In the genomic region with DNA sequence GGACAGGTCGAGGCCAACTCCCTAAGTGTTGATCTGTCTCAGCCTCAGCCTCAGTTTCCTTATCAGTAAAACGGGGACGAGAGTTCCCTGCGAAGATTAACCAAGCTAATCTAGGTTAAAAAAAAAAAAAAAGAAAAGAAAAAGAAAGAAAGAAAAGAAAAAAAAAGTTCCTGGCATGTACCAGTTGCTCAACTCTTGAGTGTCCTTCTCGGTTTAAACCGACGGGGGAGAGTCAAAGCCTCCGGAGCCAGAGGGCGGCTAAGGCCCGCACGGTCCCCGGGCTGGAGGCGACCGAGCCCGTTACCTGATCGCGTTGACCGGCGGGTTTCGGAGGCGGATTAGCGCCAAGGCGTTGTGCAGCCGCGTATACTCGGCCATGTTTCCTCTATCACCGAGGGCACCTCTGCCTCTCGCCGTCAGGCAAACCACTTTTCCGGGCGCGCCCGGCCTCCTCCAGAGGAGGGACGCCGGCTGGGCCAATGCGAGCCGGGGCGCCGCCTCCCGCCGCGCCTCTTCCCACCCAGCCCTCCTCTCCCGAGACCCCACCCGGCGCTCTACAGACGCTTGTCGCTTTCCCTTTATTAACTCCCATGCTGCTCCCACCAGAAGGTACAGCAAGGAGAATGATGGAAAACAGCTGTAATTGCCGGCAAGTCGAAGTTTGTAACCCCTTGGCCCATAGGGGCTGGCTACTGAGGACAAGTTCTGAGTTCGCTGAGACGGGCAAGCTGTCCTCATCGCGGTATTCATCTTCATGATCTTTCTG, we compare ENCODE assay signal across 1 cellular context.
A peak's percentile ranks its signal among the peaks of the same experiment; 100 is the strongest.
TF ChIP-seq lines count a peak whose summit lies in the region.

A gene (minus strand): TSS at position 405 of the 766 bp plus-strand sequence. CDS start 27 bp downstream, at position 378.

TF ChIP-seq in K562, 482 proteins besides CTCF, POLR2A, EP300 and RAD21 (continued from another document and continues in another):
- TF ChIP-seq, protein P1, sequence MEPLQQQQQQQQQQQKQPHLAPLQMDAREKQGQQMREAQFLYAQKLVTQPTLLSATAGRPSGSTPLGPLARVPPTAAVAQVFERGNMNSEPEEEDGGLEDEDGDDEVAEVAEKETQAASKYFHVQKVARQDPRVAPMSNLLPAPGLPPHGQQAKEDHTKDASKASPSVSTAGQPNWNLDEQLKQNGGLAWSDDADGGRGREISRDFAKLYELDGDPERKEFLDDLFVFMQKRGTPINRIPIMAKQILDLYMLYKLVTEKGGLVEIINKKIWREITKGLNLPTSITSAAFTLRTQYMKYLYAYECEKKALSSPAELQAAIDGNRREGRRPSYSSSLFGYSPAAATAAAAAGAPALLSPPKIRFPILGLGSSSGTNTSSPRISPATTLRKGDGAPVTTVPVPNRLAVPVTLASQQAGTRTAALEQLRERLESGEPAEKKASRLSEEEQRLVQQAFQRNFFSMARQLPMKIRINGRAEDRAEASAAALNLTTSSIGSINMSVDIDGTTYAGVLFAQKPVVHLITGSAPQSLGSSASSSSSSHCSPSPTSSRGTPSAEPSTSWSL (CRISPR knock-in tag; IDR thresholded peaks at IDR 0.05; ENCODE audit: borderline replicate concordance) = no peak
- no peak for TF ChIP-seq ZC3H11A (IDR thresholded peaks at IDR 0.05; ENCODE audit: low read depth, low read length)
- no peak for TF ChIP-seq MCM2 (IDR thresholded peaks at IDR 0.05; ENCODE audit: low read depth)
- TF ChIP-seq DACH1 (IDR thresholded peaks at IDR 0.05; ENCODE audit: partially characterized antibody) = no peak
- peak; percentile 10; the same call in 1 of the 2 replicates for TF ChIP-seq ARID1B (IDR thresholded peaks at IDR 0.05)
- TF ChIP-seq MCM5 (IDR thresholded peaks at IDR 0.05; ENCODE audit: low read depth) = no peak
- no peak for TF ChIP-seq XRCC5 (IDR thresholded peaks at IDR 0.05; ENCODE audit: low read depth, low read length)
- TF ChIP-seq TCF7L2 (IDR thresholded peaks at IDR 0.05; ENCODE audit: low read depth, low read length) = no peak
- TF ChIP-seq, protein P2, sequence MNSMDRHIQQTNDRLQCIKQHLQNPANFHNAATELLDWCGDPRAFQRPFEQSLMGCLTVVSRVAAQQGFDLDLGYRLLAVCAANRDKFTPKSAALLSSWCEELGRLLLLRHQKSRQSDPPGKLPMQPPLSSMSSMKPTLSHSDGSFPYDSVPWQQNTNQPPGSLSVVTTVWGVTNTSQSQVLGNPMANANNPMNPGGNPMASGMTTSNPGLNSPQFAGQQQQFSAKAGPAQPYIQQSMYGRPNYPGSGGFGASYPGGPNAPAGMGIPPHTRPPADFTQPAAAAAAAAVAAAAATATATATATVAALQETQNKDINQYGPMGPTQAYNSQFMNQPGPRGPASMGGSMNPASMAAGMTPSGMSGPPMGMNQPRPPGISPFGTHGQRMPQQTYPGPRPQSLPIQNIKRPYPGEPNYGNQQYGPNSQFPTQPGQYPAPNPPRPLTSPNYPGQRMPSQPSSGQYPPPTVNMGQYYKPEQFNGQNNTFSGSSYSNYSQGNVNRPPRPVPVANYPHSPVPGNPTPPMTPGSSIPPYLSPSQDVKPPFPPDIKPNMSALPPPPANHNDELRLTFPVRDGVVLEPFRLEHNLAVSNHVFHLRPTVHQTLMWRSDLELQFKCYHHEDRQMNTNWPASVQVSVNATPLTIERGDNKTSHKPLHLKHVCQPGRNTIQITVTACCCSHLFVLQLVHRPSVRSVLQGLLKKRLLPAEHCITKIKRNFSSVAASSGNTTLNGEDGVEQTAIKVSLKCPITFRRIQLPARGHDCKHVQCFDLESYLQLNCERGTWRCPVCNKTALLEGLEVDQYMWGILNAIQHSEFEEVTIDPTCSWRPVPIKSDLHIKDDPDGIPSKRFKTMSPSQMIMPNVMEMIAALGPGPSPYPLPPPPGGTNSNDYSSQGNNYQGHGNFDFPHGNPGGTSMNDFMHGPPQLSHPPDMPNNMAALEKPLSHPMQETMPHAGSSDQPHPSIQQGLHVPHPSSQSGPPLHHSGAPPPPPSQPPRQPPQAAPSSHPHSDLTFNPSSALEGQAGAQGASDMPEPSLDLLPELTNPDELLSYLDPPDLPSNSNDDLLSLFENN (IDR thresholded peaks at IDR 0.05; ENCODE audit: low read depth in 2 of 2, low read length in 2 of 2) = no peak
- no peak for TF ChIP-seq LCOR (CRISPR knock-in tag; IDR thresholded peaks at IDR 0.05)
- TF ChIP-seq, protein P3, sequence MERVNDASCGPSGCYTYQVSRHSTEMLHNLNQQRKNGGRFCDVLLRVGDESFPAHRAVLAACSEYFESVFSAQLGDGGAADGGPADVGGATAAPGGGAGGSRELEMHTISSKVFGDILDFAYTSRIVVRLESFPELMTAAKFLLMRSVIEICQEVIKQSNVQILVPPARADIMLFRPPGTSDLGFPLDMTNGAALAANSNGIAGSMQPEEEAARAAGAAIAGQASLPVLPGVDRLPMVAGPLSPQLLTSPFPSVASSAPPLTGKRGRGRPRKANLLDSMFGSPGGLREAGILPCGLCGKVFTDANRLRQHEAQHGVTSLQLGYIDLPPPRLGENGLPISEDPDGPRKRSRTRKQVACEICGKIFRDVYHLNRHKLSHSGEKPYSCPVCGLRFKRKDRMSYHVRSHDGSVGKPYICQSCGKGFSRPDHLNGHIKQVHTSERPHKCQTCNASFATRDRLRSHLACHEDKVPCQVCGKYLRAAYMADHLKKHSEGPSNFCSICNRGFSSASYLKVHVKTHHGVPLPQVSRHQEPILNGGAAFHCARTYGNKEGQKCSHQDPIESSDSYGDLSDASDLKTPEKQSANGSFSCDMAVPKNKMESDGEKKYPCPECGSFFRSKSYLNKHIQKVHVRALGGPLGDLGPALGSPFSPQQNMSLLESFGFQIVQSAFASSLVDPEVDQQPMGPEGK (CRISPR knock-in tag; IDR thresholded peaks at IDR 0.05; ENCODE audit: borderline replicate concordance) = no peak
- TF ChIP-seq HMG20B (CRISPR knock-in tag; IDR thresholded peaks at IDR 0.05) = no peak
- TF ChIP-seq HLTF (IDR thresholded peaks at IDR 0.05) = peak; percentile 79; the same call in 1 of the 2 replicates
- no peak for TF ChIP-seq PHF21A (IDR thresholded peaks at IDR 0.05; ENCODE audit: borderline replicate concordance, low read depth)
- TF ChIP-seq, protein P4, sequence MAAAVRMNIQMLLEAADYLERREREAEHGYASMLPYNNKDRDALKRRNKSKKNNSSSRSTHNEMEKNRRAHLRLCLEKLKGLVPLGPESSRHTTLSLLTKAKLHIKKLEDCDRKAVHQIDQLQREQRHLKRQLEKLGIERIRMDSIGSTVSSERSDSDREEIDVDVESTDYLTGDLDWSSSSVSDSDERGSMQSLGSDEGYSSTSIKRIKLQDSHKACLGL (CRISPR knock-in tag; IDR thresholded peaks at IDR 0.05; ENCODE audit: borderline replicate concordance, poor library complexity, severe bottlenecking) = no peak
- TF ChIP-seq XRCC4 (IDR thresholded peaks at IDR 0.05; ENCODE audit: extremely low read depth, insufficient read depth, insufficient read length) = no peak
- no peak for TF ChIP-seq RBM22 (IDR thresholded peaks at IDR 0.05; ENCODE audit: low read depth, low read length, poor library complexity, severe bottlenecking)
- TF ChIP-seq HDAC6 (IDR thresholded peaks at IDR 0.05; ENCODE audit: low read depth, low read length) = no peak
- no peak for TF ChIP-seq GATAD2B (IDR thresholded peaks at IDR 0.05; ENCODE audit: borderline replicate concordance)
- TF ChIP-seq MTA3 (IDR thresholded peaks at IDR 0.05; ENCODE audit: borderline replicate concordance) = no peak; the same call in 1 of the 2 replicates
- no peak for TF ChIP-seq ZNF354B (CRISPR knock-in tag; IDR thresholded peaks at IDR 0.05)
- TF ChIP-seq, protein P5, sequence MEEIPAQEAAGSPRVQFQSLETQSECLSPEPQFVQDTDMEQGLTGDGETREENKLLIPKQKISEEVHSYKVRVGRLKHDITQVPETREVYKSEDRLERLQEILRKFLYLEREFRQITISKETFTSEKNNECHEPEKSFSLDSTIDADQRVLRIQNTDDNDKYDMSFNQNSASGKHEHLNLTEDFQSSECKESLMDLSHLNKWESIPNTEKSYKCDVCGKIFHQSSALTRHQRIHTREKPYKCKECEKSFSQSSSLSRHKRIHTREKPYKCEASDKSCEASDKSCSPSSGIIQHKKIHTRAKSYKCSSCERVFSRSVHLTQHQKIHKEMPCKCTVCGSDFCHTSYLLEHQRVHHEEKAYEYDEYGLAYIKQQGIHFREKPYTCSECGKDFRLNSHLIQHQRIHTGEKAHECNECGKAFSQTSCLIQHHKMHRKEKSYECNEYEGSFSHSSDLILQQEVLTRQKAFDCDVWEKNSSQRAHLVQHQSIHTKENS (CRISPR knock-in tag; IDR thresholded peaks at IDR 0.05) = no peak
- TF ChIP-seq TCF3 (CRISPR knock-in tag; IDR thresholded peaks at IDR 0.05) = 0 out of 2 replicates have a peak, but pooled peaks have one; percentile 28
- TF ChIP-seq, protein P6, sequence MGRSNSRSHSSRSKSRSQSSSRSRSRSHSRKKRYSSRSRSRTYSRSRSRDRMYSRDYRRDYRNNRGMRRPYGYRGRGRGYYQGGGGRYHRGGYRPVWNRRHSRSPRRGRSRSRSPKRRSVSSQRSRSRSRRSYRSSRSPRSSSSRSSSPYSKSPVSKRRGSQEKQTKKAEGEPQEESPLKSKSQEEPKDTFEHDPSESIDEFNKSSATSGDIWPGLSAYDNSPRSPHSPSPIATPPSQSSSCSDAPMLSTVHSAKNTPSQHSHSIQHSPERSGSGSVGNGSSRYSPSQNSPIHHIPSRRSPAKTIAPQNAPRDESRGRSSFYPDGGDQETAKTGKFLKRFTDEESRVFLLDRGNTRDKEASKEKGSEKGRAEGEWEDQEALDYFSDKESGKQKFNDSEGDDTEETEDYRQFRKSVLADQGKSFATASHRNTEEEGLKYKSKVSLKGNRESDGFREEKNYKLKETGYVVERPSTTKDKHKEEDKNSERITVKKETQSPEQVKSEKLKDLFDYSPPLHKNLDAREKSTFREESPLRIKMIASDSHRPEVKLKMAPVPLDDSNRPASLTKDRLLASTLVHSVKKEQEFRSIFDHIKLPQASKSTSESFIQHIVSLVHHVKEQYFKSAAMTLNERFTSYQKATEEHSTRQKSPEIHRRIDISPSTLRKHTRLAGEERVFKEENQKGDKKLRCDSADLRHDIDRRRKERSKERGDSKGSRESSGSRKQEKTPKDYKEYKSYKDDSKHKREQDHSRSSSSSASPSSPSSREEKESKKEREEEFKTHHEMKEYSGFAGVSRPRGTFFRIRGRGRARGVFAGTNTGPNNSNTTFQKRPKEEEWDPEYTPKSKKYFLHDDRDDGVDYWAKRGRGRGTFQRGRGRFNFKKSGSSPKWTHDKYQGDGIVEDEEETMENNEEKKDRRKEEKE (IDR thresholded peaks at IDR 0.05; ENCODE audit: borderline replicate concordance in 1 of 2, control insufficient read depth in 1 of 2, low read depth in 2 of 2, low read length in 1 of 2) = no peak
- no peak for TF ChIP-seq RBM39 (optimal IDR thresholded peaks at IDR 0.05; ENCODE audit: low read depth, low read length)
- no peak for TF ChIP-seq CC2D1A (IDR thresholded peaks at IDR 0.05)
- no peak; the same call in 1 of the 2 replicates for TF ChIP-seq MBD2 (IDR thresholded peaks at IDR 0.05; ENCODE audit: borderline replicate concordance, low read depth)
- TF ChIP-seq CBFB (CRISPR knock-in tag; IDR thresholded peaks at IDR 0.05) = no peak
- TF ChIP-seq, protein P7, sequence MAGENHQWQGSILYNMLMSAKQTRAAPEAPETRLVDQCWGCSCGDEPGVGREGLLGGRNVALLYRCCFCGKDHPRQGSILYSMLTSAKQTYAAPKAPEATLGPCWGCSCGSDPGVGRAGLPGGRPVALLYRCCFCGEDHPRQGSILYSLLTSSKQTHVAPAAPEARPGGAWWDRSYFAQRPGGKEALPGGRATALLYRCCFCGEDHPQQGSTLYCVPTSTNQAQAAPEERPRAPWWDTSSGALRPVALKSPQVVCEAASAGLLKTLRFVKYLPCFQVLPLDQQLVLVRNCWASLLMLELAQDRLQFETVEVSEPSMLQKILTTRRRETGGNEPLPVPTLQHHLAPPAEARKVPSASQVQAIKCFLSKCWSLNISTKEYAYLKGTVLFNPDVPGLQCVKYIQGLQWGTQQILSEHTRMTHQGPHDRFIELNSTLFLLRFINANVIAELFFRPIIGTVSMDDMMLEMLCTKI (IDR thresholded peaks at IDR 0.05; ENCODE audit: partially characterized antibody) = no peak
- TF ChIP-seq HNRNPUL1 (IDR thresholded peaks at IDR 0.05; ENCODE audit: low read length) = no peak
- no peak for TF ChIP-seq ZNF57 (CRISPR knock-in tag; IDR thresholded peaks at IDR 0.05)
- TF ChIP-seq TRIM28 (IDR thresholded peaks at IDR 0.05) = no peak
- TF ChIP-seq ZNF324 (CRISPR knock-in tag; IDR thresholded peaks at IDR 0.05) = no peak
- peak; percentile 91 for TF ChIP-seq RBFOX2 (IDR thresholded peaks at IDR 0.05; ENCODE audit: low read depth, low read length)
- TF ChIP-seq NFE2L1 (tag; IDR thresholded peaks at IDR 0.05; ENCODE audit: borderline replicate concordance, low read depth) = no peak
- TF ChIP-seq SREBF2 (CRISPR knock-in tag; IDR thresholded peaks at IDR 0.05) = no peak
- no peak for TF ChIP-seq PYGO2 (tag; IDR thresholded peaks at IDR 0.05)
- TF ChIP-seq, protein P8, sequence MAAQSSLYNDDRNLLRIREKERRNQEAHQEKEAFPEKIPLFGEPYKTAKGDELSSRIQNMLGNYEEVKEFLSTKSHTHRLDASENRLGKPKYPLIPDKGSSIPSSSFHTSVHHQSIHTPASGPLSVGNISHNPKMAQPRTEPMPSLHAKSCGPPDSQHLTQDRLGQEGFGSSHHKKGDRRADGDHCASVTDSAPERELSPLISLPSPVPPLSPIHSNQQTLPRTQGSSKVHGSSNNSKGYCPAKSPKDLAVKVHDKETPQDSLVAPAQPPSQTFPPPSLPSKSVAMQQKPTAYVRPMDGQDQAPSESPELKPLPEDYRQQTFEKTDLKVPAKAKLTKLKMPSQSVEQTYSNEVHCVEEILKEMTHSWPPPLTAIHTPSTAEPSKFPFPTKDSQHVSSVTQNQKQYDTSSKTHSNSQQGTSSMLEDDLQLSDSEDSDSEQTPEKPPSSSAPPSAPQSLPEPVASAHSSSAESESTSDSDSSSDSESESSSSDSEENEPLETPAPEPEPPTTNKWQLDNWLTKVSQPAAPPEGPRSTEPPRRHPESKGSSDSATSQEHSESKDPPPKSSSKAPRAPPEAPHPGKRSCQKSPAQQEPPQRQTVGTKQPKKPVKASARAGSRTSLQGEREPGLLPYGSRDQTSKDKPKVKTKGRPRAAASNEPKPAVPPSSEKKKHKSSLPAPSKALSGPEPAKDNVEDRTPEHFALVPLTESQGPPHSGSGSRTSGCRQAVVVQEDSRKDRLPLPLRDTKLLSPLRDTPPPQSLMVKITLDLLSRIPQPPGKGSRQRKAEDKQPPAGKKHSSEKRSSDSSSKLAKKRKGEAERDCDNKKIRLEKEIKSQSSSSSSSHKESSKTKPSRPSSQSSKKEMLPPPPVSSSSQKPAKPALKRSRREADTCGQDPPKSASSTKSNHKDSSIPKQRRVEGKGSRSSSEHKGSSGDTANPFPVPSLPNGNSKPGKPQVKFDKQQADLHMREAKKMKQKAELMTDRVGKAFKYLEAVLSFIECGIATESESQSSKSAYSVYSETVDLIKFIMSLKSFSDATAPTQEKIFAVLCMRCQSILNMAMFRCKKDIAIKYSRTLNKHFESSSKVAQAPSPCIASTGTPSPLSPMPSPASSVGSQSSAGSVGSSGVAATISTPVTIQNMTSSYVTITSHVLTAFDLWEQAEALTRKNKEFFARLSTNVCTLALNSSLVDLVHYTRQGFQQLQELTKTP (IDR thresholded peaks at IDR 0.05; ENCODE audit: low read depth in 1 of 2, partially characterized antibody in 2 of 2) = peak in 1 of 2 experiments; percentile 37
- no peak for TF ChIP-seq NR2F6 (CRISPR knock-in tag; IDR thresholded peaks at IDR 0.05)
- 0 out of 2 replicates have a peak, but pooled peaks have one; percentile 35 for TF ChIP-seq PML (IDR thresholded peaks at IDR 0.05; ENCODE audit: low read length)
